ENCODE assay signal across 8 cellular contexts in the genomic region with DNA sequence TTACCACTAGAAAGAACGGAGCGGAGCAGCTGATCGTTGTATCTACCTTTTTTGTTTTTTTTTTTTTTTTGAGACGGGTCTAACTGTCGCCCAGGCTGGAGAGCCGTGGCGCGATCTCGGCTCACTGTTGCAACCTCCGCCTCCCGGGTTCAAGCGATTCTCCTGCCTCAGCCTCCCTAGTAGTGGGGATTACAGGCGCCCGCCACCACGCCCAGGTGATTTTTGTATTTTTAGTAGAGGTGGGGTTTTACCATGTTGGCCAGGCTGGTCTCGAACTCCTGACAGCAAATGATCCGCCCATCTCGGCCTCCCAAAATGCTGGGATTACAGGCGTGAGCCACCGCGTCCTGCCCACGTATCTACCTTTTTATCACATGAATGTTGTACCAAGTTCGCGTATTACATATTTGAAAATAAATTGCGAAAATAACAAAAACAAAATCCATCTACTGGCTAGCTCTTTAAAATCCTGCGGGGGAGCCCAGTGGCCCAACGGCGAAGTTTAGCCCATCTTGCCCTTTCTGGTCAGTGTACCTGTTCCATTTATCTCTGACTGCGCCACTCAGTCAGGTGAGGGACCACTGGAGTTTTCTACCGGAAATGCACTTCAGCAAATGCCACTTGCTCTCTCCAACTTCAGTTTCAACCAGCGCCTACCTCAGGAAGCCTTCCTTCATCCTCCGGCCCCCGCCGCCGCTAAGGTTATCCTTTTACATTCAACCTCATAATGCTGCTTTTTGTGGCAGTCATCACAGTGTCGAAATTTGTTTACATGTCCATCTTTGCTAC. TPM values are rescaled to one million over a fixed set of nuclear protein-coding genes. Genes with fewer than 3 reads are reported as not detected.
DNase-seq lines count a peak whose midpoint lies in the region; ATAC-seq, FAIRE-seq and TF ChIP-seq lines count a peak whose summit lies in the region.

No MANE protein-coding gene starts in this region.

- CTCF ChIA-PET in activated CD4-positive, alpha-beta memory T cell treated with anti-CD3 and anti-CD28 coated beads for 36 hours (lab: Charles Lee) = interaction anchor here (1.5 to 7.0 kb wide), 2 partner anchors 8 to 11 kb away, joined by 4 to 51 read pairs; no protein-coding TSS in a partner anchor

- no peaks in the 10 kb centered on the region for H3K9me3 Mint-ChIP-seq in CD4-positive, CD25-positive, alpha-beta regulatory T cell
- no peaks in the 10 kb centered on the region for H3K9me3 Mint-ChIP-seq in activated CD4-positive, alpha-beta memory T cell treated with anti-CD3 and anti-CD28 coated beads for 36 hours
- no peaks in the 10 kb centered on the region for H3K9me3 Mint-ChIP-seq in nephron

- peak; percentile 13 to 57 (median 21) for DNase-seq in CD4-positive, CD25-positive, alpha-beta regulatory T cell
- DNase-seq in activated CD4-positive, alpha-beta memory T cell treated with anti-CD3 and anti-CD28 coated beads for 36 hours = peak; percentile 53
- DNase-seq in epithelial cell of prostate (ENCODE audit: low read depth, low spot score) (no peak), NCI-H1436 treated with DMSO at 0.1 percent for 48 hours (lab: John Stamatoyannopoulos, UW) (no peak), D721Med (ENCODE audit: insufficient read length, low spot score) (no peak)

- H3K36me3 ChIP-seq in CD4-positive, CD25-positive, alpha-beta regulatory T cell (ENCODE audit: control insufficient read depth, insufficient read depth, low read length) = peaks cover 8% of the 10 kb centered on the region

- ATAC-seq in CD4-positive, CD25-positive, alpha-beta regulatory T cell (ENCODE audit: low read depth in 2 of 2) = no peak
- ATAC-seq in HG02852 (IDR thresholded peaks at IDR 0.05; ENCODE audit: unreplicated experiment) (peak; percentile 1), GM21381 (IDR thresholded peaks at IDR 0.05; ENCODE audit: unreplicated experiment) (no peak)

- peak overlapping the region; percentile 88 for H3K4me3 ChIP-seq in CD4-positive, CD25-positive, alpha-beta regulatory T cell (ENCODE audit: low read depth, low read length)

- FAIRE-seq in D721Med (lab: Jason Lieb, UNC) = no peak

- peak overlapping the region; percentile 86 for H3K27ac ChIP-seq in CD4-positive, CD25-positive, alpha-beta regulatory T cell (ENCODE audit: insufficient read depth, low read length, poor library complexity, severe bottlenecking)
- peak overlapping the region; percentile 99 for H3K27ac ChIP-seq in epithelial cell of prostate

- TF ChIP-seq CTCF in nephron (IDR thresholded peaks at IDR 0.05; ENCODE audit: unreplicated experiment in 3 of 3) (no peak), D721Med (IDR thresholded peaks at IDR 0.05; ENCODE audit: insufficient read depth, missing control alignments) (no peak)

- peak overlapping the region; percentile 90 to 97 (median 94) for H3K27ac Mint-ChIP-seq in CD4-positive, CD25-positive, alpha-beta regulatory T cell
- peak overlapping the region; percentile 94 for H3K27ac Mint-ChIP-seq in activated CD4-positive, alpha-beta memory T cell treated with anti-CD3 and anti-CD28 coated beads for 36 hours
- peak overlapping the region; percentile 92 to 96 (median 95) for H3K27ac Mint-ChIP-seq in nephron

- no peaks in the 10 kb centered on the region for H3K9me3 ChIP-seq in CD4-positive, CD25-positive, alpha-beta regulatory T cell (ENCODE audit: control insufficient read depth in 2 of 2, low read length in 2 of 2)

- intact Hi-C loops in activated CD4-positive, alpha-beta memory T cell treated with anti-CD3 and anti-CD28 coated beads for 36 hours (cut with micrococcal nuclease) = loop anchor here (1.0 to 10.0 kb wide), 5 partner anchors 48 to 711 kb away; a partner anchor contains a TSS

- H3K4me1 ChIP-seq in CD4-positive, CD25-positive, alpha-beta regulatory T cell (ENCODE audit: control insufficient read depth, insufficient read depth, low read length, poor library complexity, severe bottlenecking) = peaks cover 36% of the 10 kb centered on the region

- H3K27me3 ChIP-seq in CD4-positive, CD25-positive, alpha-beta regulatory T cell (ENCODE audit: control insufficient read depth, insufficient read depth, low read length) = no peaks in the 10 kb centered on the region

- peaks cover 18 to 60% (median 39%) of the 10 kb centered on the region in 4 donors for H3K4me1 Mint-ChIP-seq in CD4-positive, CD25-positive, alpha-beta regulatory T cell
- peaks cover 28% of the 10 kb centered on the region for H3K4me1 Mint-ChIP-seq in activated CD4-positive, alpha-beta memory T cell treated with anti-CD3 and anti-CD28 coated beads for 36 hours (ENCODE audit: low read depth)
- H3K4me1 Mint-ChIP-seq in nephron = peaks cover 25% of the 10 kb centered on the region

- POLR2A ChIA-PET in activated CD4-positive, alpha-beta memory T cell treated with anti-CD3 and anti-CD28 coated beads for 36 hours (lab: Charles Lee) = interaction anchor here (1.7 kb wide), 1 partner anchor 108 kb away, joined by 11 read pairs; a partner anchor contains a TSS

- no peaks in the 10 kb centered on the region for H3K27me3 Mint-ChIP-seq in CD4-positive, CD25-positive, alpha-beta regulatory T cell
- no peaks in the 10 kb centered on the region for H3K27me3 Mint-ChIP-seq in activated CD4-positive, alpha-beta memory T cell treated with anti-CD3 and anti-CD28 coated beads for 36 hours
- no peaks in the 10 kb centered on the region for H3K27me3 Mint-ChIP-seq in nephron (ENCODE audit: low read depth)

- peak overlapping the region; percentile 87 to 97 (median 90) for H3K4me3 Mint-ChIP-seq in CD4-positive, CD25-positive, alpha-beta regulatory T cell
- peak overlapping the region; percentile 84 for H3K4me3 Mint-ChIP-seq in activated CD4-positive, alpha-beta memory T cell treated with anti-CD3 and anti-CD28 coated beads for 36 hours
- peak overlapping the region; percentile 90 to 92 (median 90) for H3K4me3 Mint-ChIP-seq in nephron

- H3K36me3 Mint-ChIP-seq in CD4-positive, CD25-positive, alpha-beta regulatory T cell = peaks cover 11% of the 10 kb centered on the region
- H3K36me3 Mint-ChIP-seq in activated CD4-positive, alpha-beta memory T cell treated with anti-CD3 and anti-CD28 coated beads for 36 hours = peaks cover 26% of the 10 kb centered on the region
- peaks cover 17% of the 10 kb centered on the region for H3K36me3 Mint-ChIP-seq in nephron (ENCODE audit: low read depth)

RNA-seq across cellular contexts. Expression of a gene that starts 1.2 kb away (rescaled TPM):
- total RNA-seq in CD4-positive, CD25-positive, alpha-beta regulatory T cell = 80.4 TPM
- 10 to 100 TPM; 18.2 to 29.0 (median 22.0) TPM for polyA plus RNA-seq in CD4-positive, CD25-positive, alpha-beta regulatory T cell
- 10 to 100 TPM; 92.6 to 95.2 TPM for total RNA-seq in activated CD4-positive, alpha-beta memory T cell treated with anti-CD3 and anti-CD28 coated beads for 36 hours

Comparison
In these comparisons a context has a peak if more than half of its experiments do, and no peak if none do; other contexts are left out.
1. DNase-seq: peak in CD4-positive, CD25-positive, alpha-beta regulatory T cell (3 of 3) and activated CD4-positive, alpha-beta memory T cell treated with anti-CD3 and anti-CD28 coated beads for 36 hours (single experiment); none in epithelial cell of prostate (single experiment), NCI-H1436 treated with DMSO at 0.1 percent for 48 hours (single experiment) and D721Med (single experiment).
2. Peak in every context shown above with its lines, with median percentiles within 50 percentile points of each other: H3K27ac Mint-ChIP-seq and H3K4me3 Mint-ChIP-seq.